Comparison of ENCODE assay signal across 27 cellular contexts in the genomic region with DNA sequence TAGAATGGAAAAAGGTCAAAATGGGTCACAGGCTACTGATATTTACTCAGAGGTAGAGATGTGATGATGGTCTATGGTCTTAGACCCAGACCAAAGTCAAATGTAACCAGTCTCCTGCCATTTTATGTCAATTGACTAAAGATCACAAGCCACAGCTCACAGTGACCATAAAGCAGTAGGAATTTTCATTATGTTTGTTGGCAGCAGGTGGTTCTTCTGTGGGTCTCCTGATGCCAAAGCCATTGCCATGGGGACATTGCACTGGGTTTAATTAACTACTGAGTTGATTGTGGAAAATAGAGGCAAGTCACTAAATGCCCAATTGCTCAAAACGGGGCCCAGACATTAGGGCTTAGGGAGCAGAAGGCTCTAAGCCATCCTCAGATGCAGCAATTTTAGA. TPM values are rescaled to one million over a fixed set of nuclear protein-coding genes. Genes with fewer than 3 reads are reported as not detected.
"Had no signal": no experiment of that assay in that cellular context is flagged by ENCODE, and none has a peak within 500 bp of the region (broad histone marks: within the 10 kb centered on the region; RNA-seq: fewer than 3 reads in every experiment).

Gene OR10K2 (minus strand): TSS at position 101 of the 400 bp plus-strand sequence. CDS start 5,371 bp downstream, outside the sequence.

- H3K27ac Mint-ChIP-seq: T-cell had no signal

- H3K36me3 Mint-ChIP-seq: T-cell had no signal

- DNase-seq: IMR-90, Kasumi-1, KG1, MV-4-11, NCI-H1048, NCI-H1105, NCI-H1417, NCI-H1436 treated with DMSO at 0.1 percent for 48 hours, NCI-H1694, NCI-H187 treated with DMSO at 0.1 percent for 48 hours, NCI-H2029 treated with DMSO at 0.1 percent for 48 hours, NCI-H2171 treated with DMSO at 0.1 percent for 48 hours, NCI-H345, NCI-H524, NCI-H526 treated with DMSO at 0.1 percent for 48 hours, NCI-H748 treated with DMSO at 0.1 percent for 48 hours, RPMI8226, SHP77, SK-N-SH, SW 1271, T-cell had no signal

- H3K4me3 Mint-ChIP-seq: T-cell had no signal

- ATAC-seq: HepG2, T-cell had no signal

- H3K9me3 ChIP-seq: SK-N-SH had no signal

- H3K9me2 ChIP-seq: SK-N-SH had no signal

- H3K9ac ChIP-seq: SK-N-SH had no signal

- FAIRE-seq: HepG2, RCC 7860 had no signal

- H3K4me2 ChIP-seq: SK-N-SH had no signal

- H3K4me1 Mint-ChIP-seq: T-cell had no signal

RNA-seq across cellular contexts. Expression of gene OR10K2, which starts in this region (rescaled TPM):
- total RNA-seq: HepG2, HT1080, IMR-90, MCF 10A, NCI-H460, SK-MEL-5, T-cell had no signal
- polyA plus RNA-seq: HepG2, IMR-90, SK-N-SH had no signal
